In genomic region chr1:31785947-31786290, GRCh38 we compare ENCODE assay signal across 17 cellular contexts.
"Had no signal": no experiment of that assay in that cellular context is flagged by ENCODE, and none has a peak within 500 bp of the region (broad histone marks: within the 10 kb centered on the region; RNA-seq: fewer than 3 reads in every experiment).

No MANE protein-coding gene starts in this region.

- DNase-seq: activated CD4-positive, alpha-beta T cell treated with anti-CD3 and anti-CD28 coated beads for 1 hour; activated CD4-positive, alpha-beta T cell treated with anti-CD3 and anti-CD28 coated beads, Interleukin-2, amount 50 U/mL, for 4 hours; activated gamma-delta T cell treated with Interleukin-2 at 50 U/mL for 16 hours; activated T-cell treated with anti-CD3 and anti-CD28 coated beads, Interleukin-2, amount 50 U/mL, for 48 hours; amniotic stem cell; central memory CD4-positive, alpha-beta T cell; effector CD4-positive, alpha-beta T cell; esophagus squamous epithelium; hypothalamus; nephron progenitor cell; stimulated activated CD4-positive, alpha-beta T cell treated with anti-CD3 and anti-CD28 coated beads, Interleukin-15, amount 100 ng/mL, for 24 hours; stimulated activated CD4-positive, alpha-beta T cell treated with anti-CD3 and anti-CD28 coated beads, Interleukin-4, amount 100 ng/mL, for 1 hour; stimulated activated naive CD4-positive, alpha-beta T cell; transverse colon had no signal

- H3K27me3 Mint-ChIP-seq: activated naive CD8-positive, alpha-beta T cell had no signal

- FAIRE-seq: endothelial cell of umbilical vein had no signal

- H3K4me3 Mint-ChIP-seq: activated naive CD8-positive, alpha-beta T cell; nephron progenitor cell had no signal

- H3K9me3 Mint-ChIP-seq: nephron progenitor cell had no signal

- H3K36me3 Mint-ChIP-seq: activated naive CD8-positive, alpha-beta T cell had no signal

- H3K27ac Mint-ChIP-seq: activated naive CD8-positive, alpha-beta T cell; nephron progenitor cell had no signal

- ATAC-seq: body of pancreas had no signal
